In genomic region chr7:76437873-76438272, GRCh38 we compare ENCODE assay signal across 8 cellular contexts. TPM values are rescaled to one million over a fixed set of nuclear protein-coding genes. Genes with fewer than 3 reads are reported as not detected.
DNase-seq lines count a peak whose midpoint lies in the region; ATAC-seq and TF ChIP-seq lines count a peak whose summit lies in the region.
"Not testable (repeated sequence)": the region's sequence is repeated elsewhere in the genome, so short reads cannot be mapped to it uniquely, and the experiment has no call there.

No MANE protein-coding gene starts in this region.

- not testable (repeated sequence) for H3K4me2 ChIP-seq in SK-N-SH

- not testable (repeated sequence) for TF ChIP-seq POLR2A in gastroesophageal sphincter (IDR thresholded peaks at IDR 0.05)

- not testable (repeated sequence) for H3F3A ChIP-seq in SK-N-SH (replicated peaks; ENCODE audit: insufficient read depth)

- H2AFZ ChIP-seq in SK-N-SH (ENCODE audit: low read depth), result not testable (repeated sequence)

- not testable (repeated sequence) for H3K9me2 ChIP-seq in SK-N-SH

- H3K27me3 ChIP-seq in SK-N-SH (ENCODE audit: insufficient read depth); gastroesophageal sphincter: not testable (repeated sequence)

- peak; percentile 64 for TF ChIP-seq CTCF in GM12864 (IDR thresholded peaks at IDR 0.05; ENCODE audit: low read depth, low read length, missing control alignments)
- peak; percentile 78 for TF ChIP-seq CTCF in SK-N-SH (IDR thresholded peaks at IDR 0.05)
- TF ChIP-seq CTCF in gastroesophageal sphincter (IDR thresholded peaks at IDR 0.05), result peak in 3 of 4 experiments; percentile 54 to 80 (median 68)

- H3K4me3 ChIP-seq in GM12864 (ENCODE audit: low read depth, low read length); SK-N-SH (ENCODE audit: low read depth in 2 of 2, low read length in 1 of 2); gastroesophageal sphincter: not testable (repeated sequence)

- CTCF ChIA-PET in SK-N-SH (lab: Yijun Ruan, JAX), result not testable (repeated sequence)

- not testable (repeated sequence) for H3K9ac ChIP-seq in SK-N-SH

- not testable (repeated sequence) for H3K79me2 ChIP-seq in SK-N-SH (ENCODE audit: insufficient read depth)

- H3K4me1 ChIP-seq in SK-N-SH (ENCODE audit: control insufficient read depth in 1 of 2, insufficient read depth in 2 of 2, low read depth in 1 of 2, low read length in 1 of 2); gastroesophageal sphincter: not testable (repeated sequence)

- H4K20me1 ChIP-seq in SK-N-SH (ENCODE audit: insufficient read depth), result not testable (repeated sequence)

- TF ChIP-seq RAD21 in SK-N-SH (IDR thresholded peaks at IDR 0.05; ENCODE audit: low read length), result peak; percentile 66

- H3K9me3 ChIP-seq in SK-N-SH, gastroesophageal sphincter: not testable (repeated sequence)

- POLR2A ChIA-PET in SK-N-SH (lab: Yijun Ruan, JAX), result not testable (repeated sequence)

- peak; percentile 57 for DNase-seq in GM12864 (ENCODE audit: low read depth)
- DNase-seq in NCI-H1436 (lab: John Stamatoyannopoulos, UW), result peak; percentile 30
- DNase-seq in SK-N-SH, result not testable (repeated sequence)
- DNase-seq in activated naive CD4-positive, alpha-beta T cell treated with Interleukin-2 at 50 U/mL for 16 hours, result peak; percentile 50
- DNase-seq in nucleus accumbens (lab: John Stamatoyannopoulos, UW), result peak in 42 of 56 donors; percentile 7 to 79 (median 34)
- DNase-seq in superior temporal gyrus (ENCODE audit: extremely low spot score), result peak; percentile 72

- ATAC-seq in HG02759 (IDR thresholded peaks at IDR 0.05; ENCODE audit: unreplicated experiment) (peak; percentile 72), gastroesophageal sphincter (peak; percentile 74)

- not testable (repeated sequence) for TF ChIP-seq EP300 in SK-N-SH (IDR thresholded peaks at IDR 0.05; ENCODE audit: borderline replicate concordance in 1 of 2, low read depth in 1 of 2, low read length in 1 of 2); gastroesophageal sphincter (IDR thresholded peaks at IDR 0.05)

- not testable (repeated sequence) for H3K36me3 ChIP-seq in SK-N-SH (replicated peaks in 1 of 2; ENCODE audit: control insufficient read depth in 1 of 2, insufficient read depth in 2 of 2, low read length in 1 of 2); gastroesophageal sphincter

- not testable (repeated sequence) for H3K27ac ChIP-seq in SK-N-SH (ENCODE audit: low read depth in 2 of 2, low read length in 1 of 2)
- peak overlapping the region in 1 of 4 donors; percentile 61 for H3K27ac ChIP-seq in gastroesophageal sphincter

- WGBS in SK-N-SH (ENCODE audit: low lambda C conversion rate), result 11% methylated on average over 2 of the region's 2 CpGs
- no CpG with 5 or more reads among the region's 2 CpGs for WGBS in gastroesophageal sphincter (ENCODE audit: low coverage in 1 of 2), 2 donors

TF ChIP-seq in SK-N-SH, 30 proteins besides CTCF, POLR2A, EP300 and RAD21:
- TF ChIP-seq MAX (IDR thresholded peaks at IDR 0.05; ENCODE audit: low read depth), result peak; percentile 35; the same call in 1 of the 2 replicates
- TF ChIP-seq SMC3 (IDR thresholded peaks at IDR 0.05; ENCODE audit: low read depth, low read length), result peak; percentile 76

RNA-seq across cellular contexts. Expression of gene ZP3, which starts 13.1 kb away (rescaled TPM):
- 4.5 and 5.4 TPM in 2 replicates for polyA plus RNA-seq in SK-N-SH (2012; rRNA removed)
- 3.1 and 3.9 TPM in 2 replicates for polyA plus RNA-seq in SK-N-SH (2012; cell fraction: cytosol; rRNA removed)
- 8.3 and 11.1 TPM in 2 replicates for polyA plus RNA-seq in SK-N-SH (2012; cell fraction: nucleus; rRNA removed)
- 1 to 10 TPM in 1 of 4 donors, under 1 TPM in 3; 0.20 to 4.7 (median 0.31) TPM for total RNA-seq in gastroesophageal sphincter

RNA-seq across cellular contexts. Expression of gene DTX2, which starts 23.6 kb away (rescaled TPM):
- 6.7 and 7.6 TPM in 2 replicates for polyA plus RNA-seq in SK-N-SH (2012; rRNA removed)
- polyA plus RNA-seq in SK-N-SH (2012; cell fraction: cytosol; rRNA removed), result 2.6 and 5.4 TPM in 2 replicates
- polyA plus RNA-seq in SK-N-SH (2012; cell fraction: nucleus; rRNA removed), result 24.4 and 27.2 TPM in 2 replicates
- total RNA-seq in gastroesophageal sphincter, result 10 to 100 TPM; 15.4 to 28.6 (median 24.8) TPM

RNA-seq across cellular contexts. Expression of gene SSC4D, which starts 28.4 kb away (rescaled TPM):
- polyA plus RNA-seq in SK-N-SH (2012; rRNA removed), result 1.6 and 2.0 TPM in 2 replicates
- 0.75 and 1.3 TPM in 2 replicates for polyA plus RNA-seq in SK-N-SH (2012; cell fraction: cytosol; rRNA removed)
- 3.3 and 5.8 TPM in 2 replicates for polyA plus RNA-seq in SK-N-SH (2012; cell fraction: nucleus; rRNA removed)
- total RNA-seq in gastroesophageal sphincter, result 1 to 10 TPM in 2 of 4 donors, under 1 TPM in 1, not detected in 1; 0.47 to 1.4 (median 1.1) TPM
